Comparison of ENCODE assay signal across 23 cellular contexts in genomic region chr11:73280606-73281005, GRCh38. TPM values are rescaled to one million over a fixed set of nuclear protein-coding genes. Genes with fewer than 3 reads are reported as not detected.
DNase-seq lines count a peak whose midpoint lies in the region; ATAC-seq and TF ChIP-seq lines count a peak whose summit lies in the region.
"Had no signal": no experiment of that assay in that cellular context is flagged by ENCODE, and none has a peak within 500 bp of the region (broad histone marks: within the 10 kb centered on the region; RNA-seq: fewer than 3 reads in every experiment).

No MANE protein-coding gene starts in this region.

- peak overlapping the region in 3 of 10 experiments; percentile 2 to 18 (median 6); a peak in 4 of 20 replicates for H3K4me3 ChIP-seq in BLaER1 treated with 17β-estradiol and CSF1 and Interleukin-3, amounts not matched to agents 10 nM and 100 nM
- no peak overlapping the region for H3K4me3 ChIP-seq in left ventricle myocardium inferior
- H3K4me3 ChIP-seq: breast epithelium, dorsolateral prefrontal cortex, gastrocnemius medialis, transverse colon had no signal

- H3K36me3 ChIP-seq in BLaER1 treated with 17β-estradiol and CSF1 and Interleukin-3, amounts not matched to agents 10 nM and 100 nM: no peaks in the 10 kb centered on the region
- no peaks in the 10 kb centered on the region for H3K36me3 ChIP-seq in left ventricle myocardium inferior
- H3K36me3 ChIP-seq: breast epithelium, gastrocnemius medialis, transverse colon had no signal

- no peak overlapping the region for H3K4me3 Mint-ChIP-seq in neural crest cell
- H3K4me3 Mint-ChIP-seq: activated CD4-positive, alpha-beta memory T cell treated with anti-CD3 and anti-CD28 coated beads for 36 hours; activated T-cell treated with anti-CD3 and anti-CD28 coated beads, Interleukin-2, amount 50 U/mL, for 24 hours; CD8-positive, alpha-beta memory T cell; naive thymus-derived CD8-positive, alpha-beta T cell had no signal

- no peaks in the 10 kb centered on the region for H3K36me3 Mint-ChIP-seq in neural crest cell (ENCODE audit: low read depth)
- no peaks in the 10 kb centered on the region for H3K36me3 Mint-ChIP-seq in activated naive CD4-positive, alpha-beta T cell treated with anti-CD3 and anti-CD28 coated beads, Interleukin-2, amount 50 U/mL, for 72 hours
- H3K36me3 Mint-ChIP-seq: activated CD4-positive, alpha-beta memory T cell treated with anti-CD3 and anti-CD28 coated beads for 36 hours; CD8-positive, alpha-beta memory T cell; naive thymus-derived CD8-positive, alpha-beta T cell had no signal

- peak; percentile 42 for DNase-seq in RPMI8226
- no peak for DNase-seq in left ventricle myocardium inferior
- no peak for DNase-seq in neural crest cell (ENCODE audit: low read depth, low spot score)
- DNase-seq in activated naive CD4-positive, alpha-beta T cell treated with anti-CD3 and anti-CD28 coated beads, Interleukin-2, amount 50 U/mL, for 72 hours (ENCODE audit: low spot score in 2 of 2): no peak
- DNase-seq in effector CD8-positive, alpha-beta T cell (lab: John Stamatoyannopoulos, UW): no peak
- no peak for DNase-seq in GM03348 (ENCODE audit: low spot score)
- no peak for DNase-seq in SW480 (ENCODE audit: low spot score)
- DNase-seq: activated CD4-positive, alpha-beta memory T cell treated with anti-CD3 and anti-CD28 coated beads for 36 hours; activated T-cell treated with anti-CD3 and anti-CD28 coated beads, Interleukin-2, amount 50 U/mL, for 24 hours; CD8-positive, alpha-beta memory T cell; DND-41; naive thymus-derived CD8-positive, alpha-beta T cell; NCI-H1930; NCI-H446; SHP77 treated with DMSO at 0.1 percent for 48 hours; stimulated activated naive CD4-positive, alpha-beta T cell; transverse colon had no signal

- no peak for ATAC-seq in activated naive CD4-positive, alpha-beta T cell treated with anti-CD3 and anti-CD28 coated beads, Interleukin-2, amount 50 U/mL, for 72 hours
- ATAC-seq: HCT116; naive thymus-derived CD8-positive, alpha-beta T cell had no signal

- peak overlapping the region in 9 of 11 experiments; percentile 31 to 73 (median 68); a peak in 17 of 22 replicates for H3K27ac ChIP-seq in BLaER1 treated with 17β-estradiol and CSF1 and Interleukin-3, amounts not matched to agents 10 nM and 100 nM
- H3K27ac ChIP-seq in left ventricle myocardium inferior (replicated peaks): peak overlapping the region; percentile 39
- H3K27ac ChIP-seq: breast epithelium, dorsolateral prefrontal cortex, gastrocnemius medialis had no signal

- H3K27ac Mint-ChIP-seq in neural crest cell (ENCODE audit: unreplicated experiment): peak overlapping the region; percentile 30
- peak overlapping the region in 1 of 2 donors; percentile 52 for H3K27ac Mint-ChIP-seq in activated naive CD4-positive, alpha-beta T cell treated with anti-CD3 and anti-CD28 coated beads, Interleukin-2, amount 50 U/mL, for 72 hours
- H3K27ac Mint-ChIP-seq: activated CD4-positive, alpha-beta memory T cell treated with anti-CD3 and anti-CD28 coated beads for 36 hours; activated T-cell treated with anti-CD3 and anti-CD28 coated beads, Interleukin-2, amount 50 U/mL, for 24 hours; CD8-positive, alpha-beta memory T cell had no signal

- intact Hi-C loops in left ventricle myocardium inferior (cut with micrococcal nuclease): no loop called here

- peaks cover 44 to 72% (median 54%) of the 10 kb centered on the region in 10 experiments for H3K4me1 ChIP-seq in BLaER1 treated with 17β-estradiol and CSF1 and Interleukin-3, amounts not matched to agents 10 nM and 100 nM
- H3K4me1 ChIP-seq in left ventricle myocardium inferior: no peaks in the 10 kb centered on the region
- H3K4me1 ChIP-seq: breast epithelium, gastrocnemius medialis, transverse colon had no signal

- no peaks in the 10 kb centered on the region for H3K9me3 ChIP-seq in BLaER1 treated with 17β-estradiol and CSF1 and Interleukin-3, amounts not matched to agents 10 nM and 100 nM (replicated peaks in 1 of 11)
- no peaks in the 10 kb centered on the region for H3K9me3 ChIP-seq in left ventricle myocardium inferior (replicated peaks)
- H3K9me3 ChIP-seq: breast epithelium, gastrocnemius medialis, transverse colon had no signal

- peak overlapping the region; percentile 81 to 97 (median 91) for H3K4me2 ChIP-seq in BLaER1 treated with 17β-estradiol and CSF1 and Interleukin-3, amounts not matched to agents 10 nM and 100 nM

- H3K27me3 ChIP-seq in BLaER1 treated with 17β-estradiol and CSF1 and Interleukin-3, amounts not matched to agents 10 nM and 100 nM: no peaks in the 10 kb centered on the region
- no peaks in the 10 kb centered on the region for H3K27me3 ChIP-seq in left ventricle myocardium inferior (ENCODE audit: low read depth)
- H3K27me3 ChIP-seq: breast epithelium, dorsolateral prefrontal cortex, gastrocnemius medialis, transverse colon had no signal

- H3K4me1 Mint-ChIP-seq in neural crest cell: peaks cover 8% of the 10 kb centered on the region
- H3K4me1 Mint-ChIP-seq: CD8-positive, alpha-beta memory T cell had no signal

- H4K20me1 ChIP-seq in BLaER1 treated with 17β-estradiol and CSF1 and Interleukin-3, amounts not matched to agents 10 nM and 100 nM: peaks cover 0 to 6% (median 0%) of the 10 kb centered on the region in 11 experiments; a peak in 3 of 22 replicates

- TF ChIP-seq CTCF in left ventricle myocardium inferior (IDR thresholded peaks at IDR 0.05; ENCODE audit: borderline replicate concordance) (no peak), neural crest cell (conservative IDR thresholded peaks at IDR 0.05) (no peak)

- no peaks in the 10 kb centered on the region for H3K27me3 Mint-ChIP-seq in neural crest cell (ENCODE audit: low read depth)
- H3K27me3 Mint-ChIP-seq: activated CD4-positive, alpha-beta memory T cell treated with anti-CD3 and anti-CD28 coated beads for 36 hours; activated T-cell treated with anti-CD3 and anti-CD28 coated beads, Interleukin-2, amount 50 U/mL, for 24 hours had no signal

- peak overlapping the region in 5 of 11 experiments; percentile 33 to 53 (median 43); a peak in 6 of 22 replicates for H3K9ac ChIP-seq in BLaER1 treated with 17β-estradiol and CSF1 and Interleukin-3, amounts not matched to agents 10 nM and 100 nM

- no peaks in the 10 kb centered on the region for H3K9me3 Mint-ChIP-seq in neural crest cell
- no peaks in the 10 kb centered on the region for H3K9me3 Mint-ChIP-seq in activated naive CD4-positive, alpha-beta T cell treated with anti-CD3 and anti-CD28 coated beads, Interleukin-2, amount 50 U/mL, for 72 hours
- H3K9me3 Mint-ChIP-seq: activated CD4-positive, alpha-beta memory T cell treated with anti-CD3 and anti-CD28 coated beads for 36 hours; activated T-cell treated with anti-CD3 and anti-CD28 coated beads, Interleukin-2, amount 50 U/mL, for 24 hours; CD8-positive, alpha-beta memory T cell; naive thymus-derived CD8-positive, alpha-beta T cell had no signal

RNA-seq across cellular contexts. Expression of gene P2RY6, which starts 8.5 kb away (rescaled TPM):
- total RNA-seq in left ventricle myocardium inferior (2.2 TPM), neural crest cell (not detected in 2 replicates)
- not detected for total RNA-seq in activated naive CD4-positive, alpha-beta T cell treated with anti-CD3 and anti-CD28 coated beads, Interleukin-2, amount 50 U/mL, for 72 hours
- total RNA-seq: activated CD4-positive, alpha-beta memory T cell treated with anti-CD3 and anti-CD28 coated beads for 36 hours; T-helper 1 cell treated with Interleukin-12 subunit alpha and Interleukin-12 subunit beta and Interleukin-4 antibody, amounts not matched to agents 30 ng/mL and 1 ng/mL, for 36 hours had no signal

RNA-seq across cellular contexts. Expression of gene ARHGEF17, which starts 27.5 kb away (rescaled TPM):
- 53.1 TPM for total RNA-seq in left ventricle myocardium inferior
- total RNA-seq in neural crest cell: 51.3 and 55.7 TPM in 2 replicates
- under 1 TPM; 0.02 to 0.16 TPM for total RNA-seq in activated naive CD4-positive, alpha-beta T cell treated with anti-CD3 and anti-CD28 coated beads, Interleukin-2, amount 50 U/mL, for 72 hours
- total RNA-seq: CD8-positive, alpha-beta memory T cell; naive thymus-derived CD8-positive, alpha-beta T cell; T-helper 1 cell treated with Interleukin-12 subunit alpha and Interleukin-12 subunit beta and Interleukin-4 antibody, amounts not matched to agents 30 ng/mL and 1 ng/mL, for 36 hours had no signal

Comparison
In these comparisons a context has a peak if more than half of its experiments do, and no peak if none do; other contexts are left out.
1. RNA of gene ARHGEF17, which starts 27.5 kb away (total RNA-seq): 51.3 to 55.7 TPM in neural crest cell and 53.1 TPM in left ventricle myocardium inferior (single experiment); 0.02 to 0.16 TPM in activated naive CD4-positive, alpha-beta T cell treated with anti-CD3 and anti-CD28 coated beads, Interleukin-2, amount 50 U/mL, for 72 hours; every median in the first group is over 10 times any median in the second.